ENCODE assay signal across 32 cellular contexts in genomic region chr17:27947005-27947406, GRCh38. TPM values are rescaled to one million over a fixed set of nuclear protein-coding genes. Genes with fewer than 3 reads are reported as not detected.
DNase-seq lines count a peak whose midpoint lies in the region; ATAC-seq, FAIRE-seq and TF ChIP-seq lines count a peak whose summit lies in the region.
"Had no signal": no experiment of that assay in that cellular context is flagged by ENCODE, and none has a peak within 500 bp of the region (broad histone marks: within the 10 kb centered on the region; RNA-seq: fewer than 3 reads in every experiment).

No MANE protein-coding gene starts in this region.

- no peak overlapping the region for H2AK5ac ChIP-seq in mesenchymal stem cell (ENCODE audit: low read length, severe bottlenecking)

- H3K4me1 Mint-ChIP-seq in brain, result peaks cover 8% of the 10 kb centered on the region
- H3K4me1 Mint-ChIP-seq: activated CD4-positive, alpha-beta memory T cell treated with anti-CD3 and anti-CD28 coated beads, Interleukin-2, amount 10 ng/mL, durations not matched to agents 7 days and 5 days; immature natural killer cell; stimulated activated naive CD8-positive, alpha-beta T cell treated with anti-CD3 and anti-CD28 coated beads, Interleukin-15, amount 100 ng/mL, for 72 hours had no signal

- no peak overlapping the region for H3K4ac ChIP-seq in mesenchymal stem cell (ENCODE audit: low read depth in 1 of 2, low read length in 2 of 2)

- H3K9ac ChIP-seq in mesenchymal stem cell (ENCODE audit: low read length), result no peak overlapping the region

- H3K14ac ChIP-seq in mesenchymal stem cell (ENCODE audit: low read length in 2 of 2), result no peak overlapping the region

- peak overlapping the region; percentile 30 for H2BK15ac ChIP-seq in mesenchymal stem cell (ENCODE audit: low read depth, poor library complexity, severe bottlenecking)

- H4K91ac ChIP-seq in mesenchymal stem cell (ENCODE audit: low read length), result no peak overlapping the region

- H3K18ac ChIP-seq in mesenchymal stem cell (ENCODE audit: low read depth in 1 of 2, low read length in 2 of 2), result no peak overlapping the region

- H3K36me3 ChIP-seq in mesenchymal stem cell (ENCODE audit: control insufficient read depth in 1 of 2, insufficient read depth in 2 of 2, low read depth in 1 of 2, low read length in 2 of 2), result no peaks in the 10 kb centered on the region
- H3K36me3 ChIP-seq: prostate gland, sigmoid colon, uterus had no signal

- H3K79me1 ChIP-seq in mesenchymal stem cell (replicated peaks; ENCODE audit: low read length, poor library complexity, severe bottlenecking), result no peaks in the 10 kb centered on the region

- peaks cover 13 to 17% of the 10 kb centered on the region in 2 experiments for H3K27me3 ChIP-seq in mesenchymal stem cell (ENCODE audit: control insufficient read depth in 1 of 2, insufficient read depth in 1 of 2, low read length in 2 of 2)
- H3K27me3 ChIP-seq: body of pancreas, sigmoid colon, uterus had no signal

- no peaks in the 10 kb centered on the region for H3K4me1 ChIP-seq in mesenchymal stem cell (ENCODE audit: control insufficient read depth, insufficient read depth, low read depth, low read length)
- H3K4me1 ChIP-seq: body of pancreas, prostate gland, sigmoid colon, uterus had no signal

- FAIRE-seq in HTR-8/SVneo (lab: Jason Lieb, UNC), result peak; percentile 59
- FAIRE-seq: GM12892 had no signal

- peak overlapping the region in 3 of 5 experiments; percentile 51 to 85 (median 78) for H3K27ac Mint-ChIP-seq in brain
- H3K27ac Mint-ChIP-seq: activated CD4-positive, alpha-beta memory T cell treated with anti-CD3 and anti-CD28 coated beads, Interleukin-2, amount 10 ng/mL, durations not matched to agents 7 days and 5 days; activated naive CD4-positive, alpha-beta T cell treated with anti-CD3 and anti-CD28 coated beads for 36 hours; activated T-helper 1 cell treated with anti-CD3 and anti-CD28 coated beads, Interleukin-12 subunit alpha, Interleukin-12 subunit beta, Interleukin-2, Interleukin-4 antibody, amounts not matched to agents 30 ng/mL and 10 ng/mL and 1 ng/mL, durations not matched to agents 14 hours and 24 hours and 36 hours; immature natural killer cell; stimulated activated naive CD8-positive, alpha-beta T cell treated with anti-CD3 and anti-CD28 coated beads, Interleukin-15, amount 100 ng/mL, for 72 hours had no signal

- no peak overlapping the region for H2BK120ac ChIP-seq in mesenchymal stem cell (ENCODE audit: low read depth, low read length)

- H3K4me3 ChIP-seq in mesenchymal stem cell (ENCODE audit: insufficient read depth in 1 of 2, low read depth in 1 of 2, low read length in 2 of 2) (no peak overlapping the region), coronary artery (no peak overlapping the region)
- H3K4me3 ChIP-seq: body of pancreas, PC-9, prostate gland, sigmoid colon, uterus had no signal

- DNase-seq in Ammon's horn (ENCODE audit: low spot score) (peak; percentile 53), HTR-8/SVneo (ENCODE audit: insufficient read length, low spot score) (no peak), mesenchymal stem cell (no peak), NCI-H446 (lab: John Stamatoyannopoulos, UW) (no peak), coronary artery (ENCODE audit: low spot score) (no peak), GOT3 (lab: John Stamatoyannopoulos, UW) (no peak)
- DNase-seq: ACHN; activated CD4-positive, alpha-beta memory T cell treated with anti-CD3 and anti-CD28 coated beads, Interleukin-2, amount 10 ng/mL, durations not matched to agents 7 days and 5 days; activated CD8-positive, alpha-beta memory T cell treated with anti-CD3 and anti-CD28 coated beads, Interleukin-2, amount 50 U/mL, for 4 hours; activated naive CD4-positive, alpha-beta T cell treated with anti-CD3 and anti-CD28 coated beads for 36 hours; body of pancreas; cerebellar nuclear complex; DMS53; immature natural killer cell; left colon; NCI-H146; NCI-H2107; NCI-H510A; PC-9; SHP77 treated with DMSO at 0.1 percent for 48 hours; sigmoid colon; stimulated activated CD4-positive, alpha-beta T cell treated with anti-CD3 and anti-CD28 coated beads, Interleukin-12 subunit alpha, Interleukin-12 subunit beta, amount 100 ng/mL, for 4 hours; stimulated activated CD4-positive, alpha-beta T cell treated with anti-CD3 and anti-CD28 coated beads, Interleukin-2, amount 100 ng/mL, for 48 hours; stimulated activated naive CD8-positive, alpha-beta T cell treated with anti-CD3 and anti-CD28 coated beads, Interleukin-15, amount 100 ng/mL, for 72 hours; SW 1271; uterus had no signal

- no peak overlapping the region for H4K8ac ChIP-seq in mesenchymal stem cell (ENCODE audit: low read length)

- H3K4me2 ChIP-seq in mesenchymal stem cell (ENCODE audit: low read length, poor library complexity, severe bottlenecking), result no peak overlapping the region
- H3K4me2 ChIP-seq: PC-9 had no signal

- H3K27ac ChIP-seq in mesenchymal stem cell (ENCODE audit: low read length, poor library complexity, severe bottlenecking) (no peak overlapping the region), coronary artery (no peak overlapping the region)
- H3K27ac ChIP-seq: body of pancreas, PC-9, prostate gland, sigmoid colon, uterus had no signal

- no peak overlapping the region for H3K23ac ChIP-seq in mesenchymal stem cell (ENCODE audit: low read length in 2 of 2)

- no peak overlapping the region for H2BK5ac ChIP-seq in mesenchymal stem cell (ENCODE audit: low read depth, low read length, poor library complexity, severe bottlenecking)

- no peak overlapping the region for H2BK12ac ChIP-seq in mesenchymal stem cell (ENCODE audit: low read length in 2 of 2)

- WGBS in mesenchymal stem cell, result 76% methylated on average over 4 of the region's 4 CpGs

- H3K9me3 Mint-ChIP-seq in brain, result peaks cover 0 to 3% (median 0%) of the 10 kb centered on the region in 5 experiments
- H3K9me3 Mint-ChIP-seq: activated CD4-positive, alpha-beta memory T cell treated with anti-CD3 and anti-CD28 coated beads, Interleukin-2, amount 10 ng/mL, durations not matched to agents 7 days and 5 days; activated naive CD4-positive, alpha-beta T cell treated with anti-CD3 and anti-CD28 coated beads for 36 hours; activated T-helper 1 cell treated with anti-CD3 and anti-CD28 coated beads, Interleukin-12 subunit alpha, Interleukin-12 subunit beta, Interleukin-2, Interleukin-4 antibody, amounts not matched to agents 30 ng/mL and 10 ng/mL and 1 ng/mL, durations not matched to agents 14 hours and 24 hours and 36 hours; IgD-negative memory B cell; immature natural killer cell; stimulated activated naive CD8-positive, alpha-beta T cell treated with anti-CD3 and anti-CD28 coated beads, Interleukin-15, amount 100 ng/mL, for 72 hours had no signal

- H3K9me3 ChIP-seq in mesenchymal stem cell (ENCODE audit: control insufficient read depth, low read length), result no peaks in the 10 kb centered on the region
- H3K9me3 ChIP-seq: body of pancreas, prostate gland, sigmoid colon, uterus had no signal

- no peaks in the 10 kb centered on the region for H3K36me3 Mint-ChIP-seq in brain
- H3K36me3 Mint-ChIP-seq: immature natural killer cell had no signal

- no peak for TF ChIP-seq CTCF in brain (conservative IDR thresholded peaks at IDR 0.05)
- no peak for TF ChIP-seq CTCF in coronary artery (IDR thresholded peaks at IDR 0.05)

- H3K27me3 Mint-ChIP-seq in brain, result no peaks in the 10 kb centered on the region
- H3K27me3 Mint-ChIP-seq: activated CD4-positive, alpha-beta memory T cell treated with anti-CD3 and anti-CD28 coated beads, Interleukin-2, amount 10 ng/mL, durations not matched to agents 7 days and 5 days; IgD-negative memory B cell had no signal

- peak overlapping the region in 1 of 5 experiments; percentile 8 for H3K4me3 Mint-ChIP-seq in brain
- H3K4me3 Mint-ChIP-seq: activated CD4-positive, alpha-beta memory T cell treated with anti-CD3 and anti-CD28 coated beads, Interleukin-2, amount 10 ng/mL, durations not matched to agents 7 days and 5 days; activated naive CD4-positive, alpha-beta T cell treated with anti-CD3 and anti-CD28 coated beads for 36 hours; activated T-helper 1 cell treated with anti-CD3 and anti-CD28 coated beads, Interleukin-12 subunit alpha, Interleukin-12 subunit beta, Interleukin-2, Interleukin-4 antibody, amounts not matched to agents 30 ng/mL and 10 ng/mL and 1 ng/mL, durations not matched to agents 14 hours and 24 hours and 36 hours; immature natural killer cell; stimulated activated naive CD8-positive, alpha-beta T cell treated with anti-CD3 and anti-CD28 coated beads, Interleukin-15, amount 100 ng/mL, for 72 hours had no signal

- H2AFZ ChIP-seq in mesenchymal stem cell (ENCODE audit: low read depth, low read length), result no peak overlapping the region
- H2AFZ ChIP-seq: PC-9 had no signal

- no peak for ATAC-seq in GM21576 (IDR thresholded peaks at IDR 0.05; ENCODE audit: unreplicated experiment)
- ATAC-seq: body of pancreas; left colon; stimulated activated naive CD8-positive, alpha-beta T cell treated with anti-CD3 and anti-CD28 coated beads, Interleukin-15, amount 100 ng/mL, for 72 hours had no signal

RNA-seq across cellular contexts. Expression of gene LYRM9, which starts 53.8 kb away (rescaled TPM):
- 19.9 TPM for polyA plus RNA-seq in brain (ENCODE audit: insufficient read depth, low read depth, low replicate concordance)
- 5.3 TPM for polyA plus RNA-seq in mesenchymal stem cell (2013, experiment 1 of 2)
- polyA plus RNA-seq in mesenchymal stem cell (2013, experiment 2 of 2), result 4.6 TPM
